8 cellular contexts compared by ENCODE assay signal in genomic region chr3:48504051-48504946, GRCh38. TPM values are rescaled to one million over a fixed set of nuclear protein-coding genes. Genes with fewer than 3 reads are reported as not detected.
DNase-seq lines count a peak whose midpoint lies in the region; ATAC-seq and TF ChIP-seq lines count a peak whose summit lies in the region.

SHISA5 (minus strand) TSS chr3:48504174; CDS start chr3:48504094, 80 bp downstream.

- no peaks in the 10 kb centered on the region for H3K36me3 Mint-ChIP-seq in naive B cell

- H3K9me3 Mint-ChIP-seq in naive B cell = no peaks in the 10 kb centered on the region

- no peak for TF ChIP-seq POLR2A in stomach (IDR thresholded peaks at IDR 0.05)

- H3K27me3 ChIP-seq in fibroblast of lung (ENCODE audit: control insufficient read depth, insufficient read depth, low read length) (no peaks in the 10 kb centered on the region), stomach (no peaks in the 10 kb centered on the region)

- H3K4me2 ChIP-seq in OCI-LY7 (ENCODE audit: low read length) (peak within 1 kb of the TSS; percentile 50; the same call in 1 of the 2 replicates), fibroblast of lung (ENCODE audit: extremely low read depth, insufficient read depth, low read length) (peak within 1 kb of the TSS; percentile 97)

- H3K4me3 ChIP-seq in OCI-LY7 (ENCODE audit: low read depth, low read length, poor library complexity, severe bottlenecking) = peak within 1 kb of the TSS; percentile 31
- peak within 1 kb of the TSS; percentile 66 to 84 (median 76) for H3K4me3 ChIP-seq in fibroblast of lung (replicated peaks in 1 of 4; ENCODE audit: control extremely low read depth in 1 of 4, insufficient read depth in 1 of 4, low read depth in 3 of 4, low read length in 4 of 4)
- H3K4me3 ChIP-seq in stomach = peak within 1 kb of the TSS; percentile 57 to 73 (median 70)

- DNase-seq in NCI-H82 (lab: John Stamatoyannopoulos, UW) (peak; percentile 22), NCI-H82 treated with DMSO at 0.1 percent for 48 hours (lab: John Stamatoyannopoulos, UW; ENCODE audit: unreplicated experiment) (no peak), OCI-LY7 (ENCODE audit: low spot score) (no peak), fibroblast of lung (ENCODE audit: low read depth in 2 of 2) (peak; percentile 67 to 79), naive B cell (peak; percentile 54), stomach (peak; percentile 76)
- peak; percentile 27 to 30 for DNase-seq in activated T-helper 1 cell treated with anti-CD3 and anti-CD28 coated beads, Interleukin-2, amount 50 U/mL, for 16 hours (ENCODE audit: low read depth in 1 of 2, low spot score in 1 of 2)

- POLR2A ChIA-PET in OCI-LY7 (lab: Charles Lee) = interaction anchor here (0.6 kb wide), 1 partner anchor 30 kb away, joined by 3 read pairs; no protein-coding TSS in a partner anchor

- CTCF ChIA-PET in OCI-LY7 (lab: Charles Lee; ENCODE audit: unreplicated experiment) = interaction anchor here (1.1 kb wide), 1 partner anchor 68 kb away, joined by 3 read pairs; no protein-coding TSS in a partner anchor

- no peak within 1 kb of the TSS for H3K27ac ChIP-seq in OCI-LY7 (ENCODE audit: low read depth, low read length, poor library complexity, severe bottlenecking)
- peak within 1 kb of the TSS; percentile 77 for H3K27ac ChIP-seq in fibroblast of lung (ENCODE audit: insufficient read depth, low read length)
- H3K27ac ChIP-seq in stomach = peak within 1 kb of the TSS; percentile 84 to 96 (median 92)

- intact Hi-C loops in OCI-LY7 (cut with micrococcal nuclease; ENCODE audit: unreplicated experiment) (no loop called here), stomach (cut with DNase I; ENCODE audit: low total_unique reads) (no loop called here)

- peaks cover 23 to 63% (median 47%) of the 10 kb centered on the region in 3 donors for H3K4me1 Mint-ChIP-seq in naive B cell

- H3K36me3 ChIP-seq in OCI-LY7 (ENCODE audit: insufficient read depth, low read length) (no peaks in the 10 kb centered on the region), fibroblast of lung (ENCODE audit: control insufficient read depth, insufficient read depth, low read length) (no peaks in the 10 kb centered on the region), stomach (peaks cover 0 to 16% (median 13%) of the 10 kb centered on the region in 4 donors)

- H3K27me3 Mint-ChIP-seq in naive B cell = no peaks in the 10 kb centered on the region

- TF ChIP-seq CTCF in OCI-LY7 (conservative IDR thresholded peaks at IDR 0.05; ENCODE audit: low read length) (no peak), fibroblast of lung (conservative IDR thresholded peaks at IDR 0.05 in 1 of 2, IDR thresholded peaks at IDR 0.05 in 1 of 2; ENCODE audit: low read depth in 1 of 2, low read length in 2 of 2) (no peak), stomach (IDR thresholded peaks at IDR 0.05) (no peak)

- H3K9ac ChIP-seq in fibroblast of lung (ENCODE audit: insufficient read depth, low read length) = peak within 1 kb of the TSS; percentile 74

- H3K9me3 ChIP-seq in OCI-LY7 (ENCODE audit: low read length) = no peaks in the 10 kb centered on the region
- H3K9me3 ChIP-seq in fibroblast of lung (ENCODE audit: control insufficient read depth, insufficient read depth, low read depth, low read length) = no peaks in the 10 kb centered on the region
- H3K9me3 ChIP-seq in stomach = no peaks in the 10 kb centered on the region

- H3K4me1 ChIP-seq in OCI-LY7 (ENCODE audit: insufficient read depth, low read length, poor library complexity, severe bottlenecking) (no peaks in the 10 kb centered on the region), fibroblast of lung (ENCODE audit: control insufficient read depth, extremely low read depth, insufficient read depth, low read length) (peaks cover 12% of the 10 kb centered on the region), stomach (peaks cover 19 to 57% (median 29%) of the 10 kb centered on the region in 4 donors)

- H4K20me1 ChIP-seq in OCI-LY7 (ENCODE audit: insufficient read depth, low read length) (no peaks in the 10 kb centered on the region), fibroblast of lung (ENCODE audit: control insufficient read depth, extremely low read depth, insufficient read depth, low read length) (no peaks in the 10 kb centered on the region)

- BruUV-seq in OCI-LY7 (replicated peaks; lab: Mats Ljungman, UMichigan) = no TSS peak

- peak within 1 kb of the TSS; percentile 79 to 92 (median 87) for H3K4me3 Mint-ChIP-seq in naive B cell

- ATAC-seq in naive B cell (ENCODE audit: low read depth in 2 of 2) (peak; percentile 67 to 73), HG02763 (IDR thresholded peaks at IDR 0.05; ENCODE audit: unreplicated experiment) (no peak)

- H2AFZ ChIP-seq in OCI-LY7 (ENCODE audit: low read length) (no peak within 1 kb of the TSS; the same call in 1 of the 2 replicates), fibroblast of lung (ENCODE audit: low read length) (peak within 1 kb of the TSS; percentile 88)

- 0 to 3% (median 1%) methylated on average over 33 to 63 of the region's 66 CpGs for WGBS in stomach, 5 donors

- no peaks in the 10 kb centered on the region for H3K79me2 ChIP-seq in OCI-LY7 (ENCODE audit: insufficient read depth, low read depth, low read length)
- no peaks in the 10 kb centered on the region for H3K79me2 ChIP-seq in fibroblast of lung (ENCODE audit: control insufficient read depth, insufficient read depth, low read length)

- TF ChIP-seq EP300 in stomach (IDR thresholded peaks at IDR 0.05) = no peak

- H3K9me2 ChIP-seq in OCI-LY7 (ENCODE audit: insufficient read depth, low read length) = no peaks in the 10 kb centered on the region

- peak within 1 kb of the TSS; percentile 39 to 93 (median 79) for H3K27ac Mint-ChIP-seq in naive B cell

RNA-seq across cellular contexts. Expression of gene SHISA5, which starts in this region (rescaled TPM):
- total RNA-seq in OCI-LY7 (2014; rRNA removed; shearing (Covaris generic)) = 80.5 and 102 TPM in 2 replicates
- 97.1 and 97.3 TPM in 2 replicates for total RNA-seq in OCI-LY7 (2022)
- total RNA-seq in fibroblast of lung = 92.7 and 136 TPM in 2 replicates
- 139 and 172 TPM in 2 replicates for polyA plus RNA-seq in fibroblast of lung
- polyA plus RNA-seq in fibroblast of lung (2012) = 222 and 271 TPM in 2 replicates
- 473 and 503 TPM in 2 replicates for polyA minus RNA-seq in fibroblast of lung (ENCODE audit: low replicate concordance)
- polyA plus RNA-seq in naive B cell (ENCODE audit: low read depth in 6 of 6) = 100 to 1,000 TPM; 393 to 571 (median 442) TPM
- total RNA-seq in stomach = 100 to 1,000 TPM in 1 of 5 donors, 10 to 100 TPM in 4; 43.4 to 182 (median 51.8) TPM
- 100 to 1,000 TPM in 1 of 3 donors, 10 to 100 TPM in 2; 57.5 to 116 (median 58.7) TPM for polyA plus RNA-seq in stomach

Comparison
In these comparisons a context has a peak if more than half of its experiments do, and no peak if none do; other contexts are left out.
1. DNase-seq: peak in NCI-H82 (single experiment), activated T-helper 1 cell treated with anti-CD3 and anti-CD28 coated beads, Interleukin-2, amount 50 U/mL, for 16 hours (2 of 2), fibroblast of lung (2 of 2), naive B cell (single experiment) and stomach (single experiment); none in NCI-H82 treated with DMSO at 0.1 percent for 48 hours (single experiment) and OCI-LY7 (single experiment).
2. Peak in every context shown above with its lines, with median percentiles within 50 percentile points of each other: H3K4me3 ChIP-seq.